Comparison of ENCODE assay signal across 16 cellular contexts in the genomic region with DNA sequence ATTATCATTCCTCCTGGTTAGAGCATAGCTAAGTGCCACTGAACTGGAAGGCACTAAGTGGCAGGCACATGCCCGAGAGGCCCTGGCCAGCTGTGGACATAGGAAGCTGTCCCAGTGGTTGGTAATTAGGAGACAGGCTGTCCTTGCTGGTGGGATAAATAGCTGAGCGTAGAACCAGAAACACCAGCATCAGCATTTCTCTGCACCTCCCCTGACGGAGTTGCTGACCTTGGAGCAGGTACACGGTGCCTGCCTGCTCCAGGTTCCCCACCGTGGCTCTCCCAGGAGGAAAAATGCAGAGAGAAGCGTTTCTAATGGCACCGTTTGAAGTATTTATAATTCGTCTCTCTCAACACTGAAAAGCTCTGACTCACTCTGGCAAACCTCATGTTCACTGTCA. TPM values are rescaled to one million over a fixed set of nuclear protein-coding genes. Genes with fewer than 3 reads are reported as not detected.
DNase-seq lines count a peak whose midpoint lies in the region; ATAC-seq and TF ChIP-seq lines count a peak whose summit lies in the region.
"Had no signal": no experiment of that assay in that cellular context is flagged by ENCODE, and none has a peak within 500 bp of the region (broad histone marks: within the 10 kb centered on the region; RNA-seq: fewer than 3 reads in every experiment).

No MANE protein-coding gene starts in this region.

- H3K4me3 ChIP-seq in heart left ventricle = no peak overlapping the region
- H3K4me3 ChIP-seq in right lobe of liver = no peak overlapping the region
- H3K4me3 ChIP-seq in upper lobe of left lung = no peak overlapping the region
- no peak overlapping the region for H3K4me3 ChIP-seq in coronary artery

- no peaks in the 10 kb centered on the region for H3K27me3 ChIP-seq in heart left ventricle
- no peaks in the 10 kb centered on the region for H3K27me3 ChIP-seq in right lobe of liver
- no peaks in the 10 kb centered on the region for H3K27me3 ChIP-seq in upper lobe of left lung

- no peak for DNase-seq in Right ventricle myocardium inferior (ENCODE audit: missing footprints)
- no peak for DNase-seq in cardiac septum (ENCODE audit: low spot score)
- no peak for DNase-seq in heart left ventricle
- DNase-seq in right lobe of liver = peak in 2 of 3 donors; percentile 52 to 60
- no peak for DNase-seq in NCI-H2107 (lab: John Stamatoyannopoulos, UW)
- no peak for DNase-seq in upper lobe of left lung
- DNase-seq in sciatic nerve (ENCODE audit: low spot score) = no peak
- DNase-seq in coronary artery (ENCODE audit: low spot score) = no peak
- DNase-seq: activated CD4-positive, alpha-beta T cell treated with anti-CD3 and anti-CD28 coated beads for 4 hours; CD4-positive, alpha-beta T cell; mammary epithelial cell; naive thymus-derived CD4-positive, alpha-beta T cell; NCI-H1930; NCI-H510A; PC-3; stimulated activated naive B cell treated with anti-CD40 and anti-IgM and Interleukin-4, amounts not matched to agents 10 μg/mL and 1 μg/mL and 100 μg/mL, for 72 hours had no signal

- TF ChIP-seq CTCF in heart left ventricle (IDR thresholded peaks at IDR 0.05) (no peak), right lobe of liver (IDR thresholded peaks at IDR 0.05) (no peak), upper lobe of left lung (IDR thresholded peaks at IDR 0.05) (no peak), coronary artery (IDR thresholded peaks at IDR 0.05) (no peak)

- 28 to 43% (median 36%) methylated on average over 8 of the region's 8 CpGs for WGBS in heart left ventricle, 4 donors
- WGBS in right lobe of liver (ENCODE audit: insufficient coverage, low coverage, low lambda C conversion rate, missing lambda C conversion rate) = 34% methylated on average over 6 of the region's 8 CpGs
- WGBS in upper lobe of left lung, 2 donors = 66 to 72% methylated on average over 8 of the region's 8 CpGs

- peaks cover 12 to 85% (median 59%) of the 10 kb centered on the region in 12 donors for H3K4me1 ChIP-seq in heart left ventricle
- H3K4me1 ChIP-seq in right lobe of liver = peaks cover 0 to 17% (median 9%) of the 10 kb centered on the region in 4 donors
- H3K4me1 ChIP-seq in upper lobe of left lung = peaks cover 6 to 21% (median 14%) of the 10 kb centered on the region in 4 donors

- peak overlapping the region; percentile 53 to 80 (median 66) for H3K27ac ChIP-seq in heart left ventricle
- peak overlapping the region in 2 of 3 donors; percentile 48 to 57 for H3K27ac ChIP-seq in right lobe of liver
- H3K27ac ChIP-seq in upper lobe of left lung = no peak overlapping the region
- H3K27ac ChIP-seq in coronary artery = no peak overlapping the region

- H3K9me3 ChIP-seq in heart left ventricle = peaks cover 0 to 11% (median 0%) of the 10 kb centered on the region in 12 donors
- no peaks in the 10 kb centered on the region for H3K9me3 ChIP-seq in right lobe of liver
- H3K9me3 ChIP-seq in upper lobe of left lung = no peaks in the 10 kb centered on the region

- no peak for TF ChIP-seq EP300 in upper lobe of left lung (IDR thresholded peaks at IDR 0.05)

- intact Hi-C loops in Right ventricle myocardium inferior (cut with DNase I) (no loop called here), cardiac septum (cut with DNase I) (no loop called here), heart left ventricle (cut with DNase I) (no loop called here), right lobe of liver (cut with DNase I) (no loop called here), sciatic nerve (cut with DNase I) (no loop called here)

- H3K36me3 ChIP-seq in heart left ventricle = no peaks in the 10 kb centered on the region
- H3K36me3 ChIP-seq in right lobe of liver = no peaks in the 10 kb centered on the region
- no peaks in the 10 kb centered on the region for H3K36me3 ChIP-seq in upper lobe of left lung

- ATAC-seq in Right ventricle myocardium inferior (peak; percentile 65), heart left ventricle (peak; percentile 52 to 77 (median 67)), right lobe of liver (peak; percentile 35 to 86 (median 71)), upper lobe of left lung (ENCODE audit: low FRiP score in 2 of 2) (no peak), sciatic nerve (no peak)
- ATAC-seq: naive thymus-derived CD4-positive, alpha-beta T cell; PC-3 had no signal

- TF ChIP-seq POLR2A in heart left ventricle (IDR thresholded peaks at IDR 0.05) = no peak
- TF ChIP-seq POLR2A in right lobe of liver (IDR thresholded peaks at IDR 0.05) = no peak
- no peak for TF ChIP-seq POLR2A in upper lobe of left lung (IDR thresholded peaks at IDR 0.05)

RNA-seq across cellular contexts. Expression of a gene that starts 5.6 kb away (rescaled TPM):
- total RNA-seq in Right ventricle myocardium inferior (730 TPM), cardiac septum (473 TPM), heart left ventricle (100 to 1,000 TPM; 491 to 713 (median 575) TPM), right lobe of liver (10 to 100 TPM; 38.8 to 76.5 (median 50.6) TPM), upper lobe of left lung (100 to 1,000 TPM in 5 of 6 donors, 10 to 100 TPM in 1; 92.2 to 153 (median 131) TPM), sciatic nerve (140 TPM)
- polyA plus RNA-seq in heart left ventricle = 100 to 1,000 TPM; 242 to 276 TPM

Comparison
In these comparisons a context has a peak if more than half of its experiments do, and no peak if none do; other contexts are left out.
1. ATAC-seq: peak in Right ventricle myocardium inferior (single experiment), heart left ventricle (4 of 4) and right lobe of liver (4 of 4); none in upper lobe of left lung (0 of 2) and sciatic nerve (single experiment).
2. DNase-seq: peak in right lobe of liver (2 of 3); none in Right ventricle myocardium inferior (single experiment), cardiac septum (single experiment), heart left ventricle (0 of 5), NCI-H2107 (single experiment), upper lobe of left lung (0 of 2), sciatic nerve (single experiment) and coronary artery (single experiment).
3. H3K27ac ChIP-seq: peak in heart left ventricle (12 of 12) and right lobe of liver (2 of 3); none in upper lobe of left lung (0 of 4) and coronary artery (0 of 2).